In the genomic region with DNA sequence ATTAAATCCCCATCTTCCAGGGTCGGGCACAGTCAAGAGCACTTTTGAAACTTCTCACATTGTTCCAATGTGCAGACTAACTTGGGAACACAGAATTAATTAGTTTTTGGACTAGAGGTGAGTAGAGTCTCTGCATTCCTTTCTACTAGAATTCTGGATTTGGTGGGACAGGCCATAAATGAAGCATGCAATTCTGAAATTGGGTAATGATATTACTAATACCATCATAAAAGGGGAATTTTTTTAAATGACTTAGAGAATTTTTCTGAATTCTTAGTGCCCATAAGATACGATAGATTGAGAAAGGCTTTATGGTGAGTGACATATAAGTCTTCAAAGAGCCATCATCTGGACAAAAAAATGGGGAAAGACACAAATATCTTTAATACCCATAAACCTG, we compare ENCODE assay signal across 19 cellular contexts. TPM values are rescaled to one million over a fixed set of nuclear protein-coding genes. Genes with fewer than 3 reads are reported as not detected.
"Had no signal": no experiment of that assay in that cellular context is flagged by ENCODE, and none has a peak within 500 bp of the region (broad histone marks: within the 10 kb centered on the region; RNA-seq: fewer than 3 reads in every experiment).

No MANE protein-coding gene starts in this region.

- ATAC-seq: Panc1 had no signal

- H3K9me3 ChIP-seq: SK-N-SH had no signal

- H3K9ac ChIP-seq: SK-N-SH had no signal

- DNase-seq: KBM-7, NCI-H1092, NCI-H1105 treated with DMSO at 0.1 percent for 48 hours, NCI-H1417 treated with DMSO at 0.1 percent for 48 hours, NCI-H146, NCI-H1694 treated with DMSO at 0.1 percent for 48 hours, NCI-H1930, NCI-H2081, NCI-H2107, NCI-H2227 treated with DMSO at 0.1 percent for 48 hours, NCI-H69, NCI-H774, SHP77, SK-N-SH had no signal

- H3K4me2 ChIP-seq: SK-N-SH had no signal

- H3K27ac ChIP-seq: HL-60, RWPE1 had no signal

- H3K9me2 ChIP-seq: SK-N-SH had no signal

RNA-seq across cellular contexts. Expression of a gene that starts 41.8 kb away (rescaled TPM):
- total RNA-seq: MCF 10A, NCI-H460 had no signal
